Comparison of ENCODE assay signal across 16 cellular contexts in genomic region chr17:33225509-33225908, GRCh38.
DNase-seq lines count a peak whose midpoint lies in the region; ATAC-seq, FAIRE-seq and TF ChIP-seq lines count a peak whose summit lies in the region.
"Had no signal": no experiment of that assay in that cellular context is flagged by ENCODE, and none has a peak within 500 bp of the region (broad histone marks: within the 10 kb centered on the region; RNA-seq: fewer than 3 reads in every experiment).

No MANE protein-coding gene starts in this region.

- H3K4me3 Mint-ChIP-seq in activated T-cell treated with anti-CD3 and anti-CD28 coated beads, Interleukin-2, amount 50 U/mL, for 24 hours: no peak overlapping the region
- H3K4me3 Mint-ChIP-seq: CD4-positive, alpha-beta memory T cell; H9 had no signal

- intact Hi-C loops in right lobe of liver (cut with DNase I): no loop called here
- intact Hi-C loops in HepG2 (cut with micrococcal nuclease; ENCODE audit: unreplicated experiment): no loop called here
- intact Hi-C loops in stomach (cut with DNase I; ENCODE audit: low total_unique reads): no loop called here

- peaks cover 12% of the 10 kb centered on the region for H3K27me3 Mint-ChIP-seq in activated T-cell treated with anti-CD3 and anti-CD28 coated beads, Interleukin-2, amount 50 U/mL, for 24 hours

- no peak for TF ChIP-seq POLR2A in right lobe of liver (IDR thresholded peaks at IDR 0.05)
- TF ChIP-seq POLR2A in HepG2 (IDR thresholded peaks at IDR 0.05; ENCODE audit: insufficient read depth in 1 of 2, low read depth in 2 of 2, low read length in 2 of 2): no peak
- TF ChIP-seq POLR2A in stomach (IDR thresholded peaks at IDR 0.05): no peak

- no peak for TF ChIP-seq RAD21 in HepG2 (CRISPR knock-in tag; IDR thresholded peaks at IDR 0.05)

- BruUV-seq in HepG2 (replicated peaks; lab: Mats Ljungman, UMichigan): no TSS peak

- H3K27ac ChIP-seq in right lobe of liver (no peak overlapping the region), HepG2 (ENCODE audit: extremely low read length, insufficient read depth, low read length) (no peak overlapping the region), stomach (no peak overlapping the region)
- H3K27ac ChIP-seq: A549, C4-2B had no signal

- H3K4me2 ChIP-seq in HepG2 (ENCODE audit: low read depth, low read length): no peak overlapping the region
- H3K4me2 ChIP-seq: A549 had no signal

- H3K9ac ChIP-seq in HepG2 (ENCODE audit: insufficient read depth, low read depth, low read length): no peak overlapping the region

- in situ Hi-C loops in HepG2 (cut with HindIII; ENCODE audit: extremely low pct_ligation_motif_present, low pct_unique_long_range_greater_than_20kb): no loop called here

- H3K4me1 Mint-ChIP-seq in activated T-cell treated with anti-CD3 and anti-CD28 coated beads, Interleukin-2, amount 50 U/mL, for 24 hours (ENCODE audit: low read depth): no peaks in the 10 kb centered on the region
- H3K4me1 Mint-ChIP-seq: CD4-positive, alpha-beta memory T cell had no signal

- no peaks in the 10 kb centered on the region for H3K79me2 ChIP-seq in HepG2 (ENCODE audit: insufficient read depth, low read length)

- ATAC-seq in right lobe of liver: peak; percentile 59 to 95 (median 86)
- ATAC-seq in HepG2: no peak
- ATAC-seq: A549 had no signal

- 33% methylated on average over 1 of the region's 1 CpG for WGBS in right lobe of liver (ENCODE audit: insufficient coverage, low coverage, low lambda C conversion rate, missing lambda C conversion rate)
- no CpG with 5 or more reads among the region's 1 CpG for WGBS in HepG2 (ENCODE audit: low lambda C conversion rate)
- 38 to 74% (median 60%) methylated on average over 1 of the region's 1 CpG for WGBS in stomach, 5 donors

- POLR2A ChIA-PET in HepG2 (lab: Yijun Ruan, JAX): no interaction called here

- H3K9me3 Mint-ChIP-seq in activated T-cell treated with anti-CD3 and anti-CD28 coated beads, Interleukin-2, amount 50 U/mL, for 24 hours: no peaks in the 10 kb centered on the region
- H3K9me3 Mint-ChIP-seq: CD4-positive, alpha-beta memory T cell; H9 had no signal

- H3K9me3 ChIP-seq in right lobe of liver (no peaks in the 10 kb centered on the region), HepG2 (ENCODE audit: low read length) (no peaks in the 10 kb centered on the region), stomach (no peaks in the 10 kb centered on the region)
- H3K9me3 ChIP-seq: A549, BE2C had no signal

- no peak overlapping the region for H3K27ac Mint-ChIP-seq in activated T-cell treated with anti-CD3 and anti-CD28 coated beads, Interleukin-2, amount 50 U/mL, for 24 hours
- H3K27ac Mint-ChIP-seq: CD4-positive, alpha-beta memory T cell; H9 had no signal

- H2AFZ ChIP-seq in HepG2 (ENCODE audit: low read length): no peak overlapping the region

- peaks cover 0 to 7% (median 0%) of the 10 kb centered on the region in 4 donors for H3K4me1 ChIP-seq in right lobe of liver
- no peaks in the 10 kb centered on the region for H3K4me1 ChIP-seq in HepG2 (ENCODE audit: insufficient read depth, low read length)
- H3K4me1 ChIP-seq in stomach: peaks cover 0 to 4% (median 0%) of the 10 kb centered on the region in 4 donors
- H3K4me1 ChIP-seq: A549, BE2C had no signal

- H3K4me3 ChIP-seq in right lobe of liver (no peak overlapping the region), HepG2 (replicated peaks in 1 of 3; ENCODE audit: insufficient read depth in 1 of 3, low read depth in 2 of 3, low read length in 3 of 3) (no peak overlapping the region), stomach (no peak overlapping the region)
- H3K4me3 ChIP-seq: A549 had no signal

- no peak for TF ChIP-seq CTCF in right lobe of liver (IDR thresholded peaks at IDR 0.05)
- TF ChIP-seq CTCF in HepG2 (CRISPR knock-in tag; IDR thresholded peaks at IDR 0.05): no peak
- no peak for TF ChIP-seq CTCF in stomach (IDR thresholded peaks at IDR 0.05)

- no peak for TF ChIP-seq EP300 in HepG2 (IDR thresholded peaks at IDR 0.05; ENCODE audit: low read depth in 2 of 2, low read length in 2 of 2)
- no peak for TF ChIP-seq EP300 in HepG2 (CRISPR knock-in tag; IDR thresholded peaks at IDR 0.05; ENCODE audit: borderline replicate concordance)
- no peak for TF ChIP-seq EP300 in stomach (IDR thresholded peaks at IDR 0.05)

- peak; percentile 72 to 77 (median 75) for DNase-seq in right lobe of liver
- DNase-seq in HepG2 (ENCODE audit: low spot score): no peak
- DNase-seq in cerebellum (ENCODE audit: low spot score): peak; percentile 13
- peak; percentile 58 for DNase-seq in stomach
- no peak for DNase-seq in activated T-cell treated with anti-CD3 and anti-CD28 coated beads, Interleukin-2, amount 50 U/mL, for 24 hours
- no peak for DNase-seq in HPDE6-E6E7 (ENCODE audit: extremely low spot score)
- DNase-seq: BE2C; CD4-positive, alpha-beta memory T cell; DMS79; GOT3; H9 had no signal

- no peaks in the 10 kb centered on the region for H4K20me1 ChIP-seq in HepG2 (ENCODE audit: insufficient read depth, low read length)

- FAIRE-seq in HepG2 (lab: Jason Lieb, UNC): no peak
- FAIRE-seq: G401.6, GM12891, HTR-8/SVneo had no signal

- H3K36me3 ChIP-seq in right lobe of liver (no peaks in the 10 kb centered on the region), HepG2 (replicated peaks in 1 of 2; ENCODE audit: control insufficient read depth in 1 of 2, insufficient read depth in 2 of 2, low read length in 2 of 2) (no peaks in the 10 kb centered on the region), stomach (no peaks in the 10 kb centered on the region)
- H3K36me3 ChIP-seq: BE2C had no signal

- CTCF ChIA-PET in HepG2 (lab: Yijun Ruan, JAX; ENCODE audit: low intra/inter-chr PET ratio, low total read pairs): no interaction called here

- H3K36me3 Mint-ChIP-seq in activated T-cell treated with anti-CD3 and anti-CD28 coated beads, Interleukin-2, amount 50 U/mL, for 24 hours (ENCODE audit: low read depth): no peaks in the 10 kb centered on the region
- H3K36me3 Mint-ChIP-seq: CD4-positive, alpha-beta memory T cell had no signal

- H3K27me3 ChIP-seq in right lobe of liver: no peaks in the 10 kb centered on the region
- H3K27me3 ChIP-seq in HepG2 (ENCODE audit: control insufficient read depth in 1 of 2, insufficient read depth in 2 of 2, low read length in 2 of 2): no peaks in the 10 kb centered on the region
- H3K27me3 ChIP-seq in stomach: no peaks in the 10 kb centered on the region
- H3K27me3 ChIP-seq: BE2C had no signal

TF ChIP-seq in HepG2, 621 proteins besides CTCF, POLR2A, EP300 and RAD21 (continues in another document):
- no peak for TF ChIP-seq ZNF207 (IDR thresholded peaks at IDR 0.05; ENCODE audit: borderline replicate concordance)
- no peak for TF ChIP-seq BHLHE40 (IDR thresholded peaks at IDR 0.05; ENCODE audit: low read length)
- TF ChIP-seq PHF20 (CRISPR knock-in tag; IDR thresholded peaks at IDR 0.05): no peak
- TF ChIP-seq ZNF496 (CRISPR knock-in tag; IDR thresholded peaks at IDR 0.05; ENCODE audit: insufficient replicate concordance): no peak
- no peak for TF ChIP-seq ZNF562 (CRISPR knock-in tag; IDR thresholded peaks at IDR 0.05; ENCODE audit: borderline replicate concordance)
- TF ChIP-seq, protein P1, sequence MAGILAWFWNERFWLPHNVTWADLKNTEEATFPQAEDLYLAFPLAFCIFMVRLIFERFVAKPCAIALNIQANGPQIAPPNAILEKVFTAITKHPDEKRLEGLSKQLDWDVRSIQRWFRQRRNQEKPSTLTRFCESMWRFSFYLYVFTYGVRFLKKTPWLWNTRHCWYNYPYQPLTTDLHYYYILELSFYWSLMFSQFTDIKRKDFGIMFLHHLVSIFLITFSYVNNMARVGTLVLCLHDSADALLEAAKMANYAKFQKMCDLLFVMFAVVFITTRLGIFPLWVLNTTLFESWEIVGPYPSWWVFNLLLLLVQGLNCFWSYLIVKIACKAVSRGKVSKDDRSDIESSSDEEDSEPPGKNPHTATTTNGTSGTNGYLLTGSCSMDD (CRISPR knock-in tag; IDR thresholded peaks at IDR 0.05): no peak
- no peak for TF ChIP-seq TRIM22 (IDR thresholded peaks at IDR 0.05)
- TF ChIP-seq ZGPAT (CRISPR knock-in tag; IDR thresholded peaks at IDR 0.05): no peak

Comparison
In these comparisons a context has a peak if more than half of its experiments do, and no peak if none do; other contexts are left out.
1. DNase-seq: peak in right lobe of liver (3 of 3), cerebellum (single experiment) and stomach (single experiment); none in HepG2 (single experiment), activated T-cell treated with anti-CD3 and anti-CD28 coated beads, Interleukin-2, amount 50 U/mL, for 24 hours (single experiment) and HPDE6-E6E7 (single experiment).